ENCODE assay signal across 29 cellular contexts in genomic region chr1:198490224-198490623, GRCh38. TPM values are rescaled to one million over a fixed set of nuclear protein-coding genes. Genes with fewer than 3 reads are reported as not detected.
"Had no signal": no experiment of that assay in that cellular context is flagged by ENCODE, and none has a peak within 500 bp of the region (broad histone marks: within the 10 kb centered on the region; RNA-seq: fewer than 3 reads in every experiment).

No MANE protein-coding gene starts in this region.

- H3K27ac ChIP-seq: coronary artery, hepatocyte, psoas muscle, sigmoid colon, skin epidermis, tibial artery, upper lobe of left lung, uterus had no signal

- H3K4me3 Mint-ChIP-seq: endodermal cell; nephron; stimulated activated effector memory CD8-positive, alpha-beta T cell treated with anti-CD3 and anti-CD28 coated beads, Interleukin-12 subunit alpha, Interleukin-12 subunit beta, amount 100 ng/mL, for 72 hours; stimulated activated naive CD8-positive, alpha-beta T cell treated with anti-CD3 and anti-CD28 coated beads, Interleukin-15, Interleukin-2, amounts not matched to agents 100 ng/mL and 50 ng/mL, for 24 hours had no signal

- H3K36me3 Mint-ChIP-seq: naive B cell; stimulated activated effector memory CD8-positive, alpha-beta T cell treated with anti-CD3 and anti-CD28 coated beads, Interleukin-12 subunit alpha, Interleukin-12 subunit beta, amount 100 ng/mL, for 72 hours had no signal

- H3K9me3 Mint-ChIP-seq: endodermal cell; naive B cell; nephron; stimulated activated effector memory CD8-positive, alpha-beta T cell treated with anti-CD3 and anti-CD28 coated beads, Interleukin-12 subunit alpha, Interleukin-12 subunit beta, amount 100 ng/mL, for 72 hours; stimulated activated naive CD8-positive, alpha-beta T cell treated with anti-CD3 and anti-CD28 coated beads, Interleukin-15, Interleukin-2, amounts not matched to agents 100 ng/mL and 50 ng/mL, for 24 hours had no signal

- H3K9me3 ChIP-seq: psoas muscle, sigmoid colon, tibial artery, upper lobe of left lung, uterus had no signal

- H3K4me3 ChIP-seq: coronary artery, hepatocyte, lung, psoas muscle, sigmoid colon, skin epidermis, tibial artery, upper lobe of left lung, uterus had no signal

- H3K27me3 ChIP-seq: hepatocyte, sigmoid colon, tibial artery, upper lobe of left lung, uterus had no signal

- DNase-seq: effector CD4-positive, alpha-beta T cell; endodermal cell; foreskin melanocyte; head of caudate nucleus; left colon; left ventricle myocardium superior; mesenchymal stem cell; midbrain; naive B cell; psoas muscle; retina; sigmoid colon; stimulated activated CD4-positive, alpha-beta T cell treated with anti-CD3 and anti-CD28 coated beads, Interleukin-4, amount 100 ng/mL, for 1 hour; stimulated activated CD8-positive, alpha-beta memory T cell treated with anti-CD3 and anti-CD28 coated beads, Interleukin-4, amount 100 ng/mL, for 48 hours; tibial artery; upper lobe of left lung; uterus had no signal

- H3K27ac Mint-ChIP-seq: endodermal cell; nephron; stimulated activated effector memory CD8-positive, alpha-beta T cell treated with anti-CD3 and anti-CD28 coated beads, Interleukin-12 subunit alpha, Interleukin-12 subunit beta, amount 100 ng/mL, for 72 hours; stimulated activated naive CD8-positive, alpha-beta T cell treated with anti-CD3 and anti-CD28 coated beads, Interleukin-15, Interleukin-2, amounts not matched to agents 100 ng/mL and 50 ng/mL, for 24 hours had no signal

- ATAC-seq: left colon; left ventricle myocardium superior; psoas muscle; stimulated activated effector memory CD8-positive, alpha-beta T cell treated with anti-CD3 and anti-CD28 coated beads, Interleukin-12 subunit alpha, Interleukin-12 subunit beta, amount 100 ng/mL, for 72 hours had no signal

- H3K27me3 Mint-ChIP-seq: naive B cell; stimulated activated naive CD8-positive, alpha-beta T cell treated with anti-CD3 and anti-CD28 coated beads, Interleukin-15, Interleukin-2, amounts not matched to agents 100 ng/mL and 50 ng/mL, for 24 hours had no signal

- H3K4me1 ChIP-seq: psoas muscle, tibial artery, upper lobe of left lung, uterus had no signal

- H3K36me3 ChIP-seq: sigmoid colon, tibial artery, upper lobe of left lung, uterus had no signal

- H3K4me1 Mint-ChIP-seq: nephron; stimulated activated effector memory CD8-positive, alpha-beta T cell treated with anti-CD3 and anti-CD28 coated beads, Interleukin-12 subunit alpha, Interleukin-12 subunit beta, amount 100 ng/mL, for 72 hours had no signal

RNA-seq across cellular contexts. Expression of gene ATP6V1G3, which starts 50.3 kb away (rescaled TPM):
- total RNA-seq: dermis microvascular lymphatic vessel endothelial cell, hepatocyte, kidney epithelial cell, left colon, left ventricle myocardium superior, lung, omental fat pad, psoas muscle, sigmoid colon, temporal lobe, upper lobe of left lung, uterus had no signal
- polyA plus RNA-seq: esophagus, hepatocyte, lung, psoas muscle, sigmoid colon had no signal
